ENCODE assay signal across 19 cellular contexts in the genomic region with DNA sequence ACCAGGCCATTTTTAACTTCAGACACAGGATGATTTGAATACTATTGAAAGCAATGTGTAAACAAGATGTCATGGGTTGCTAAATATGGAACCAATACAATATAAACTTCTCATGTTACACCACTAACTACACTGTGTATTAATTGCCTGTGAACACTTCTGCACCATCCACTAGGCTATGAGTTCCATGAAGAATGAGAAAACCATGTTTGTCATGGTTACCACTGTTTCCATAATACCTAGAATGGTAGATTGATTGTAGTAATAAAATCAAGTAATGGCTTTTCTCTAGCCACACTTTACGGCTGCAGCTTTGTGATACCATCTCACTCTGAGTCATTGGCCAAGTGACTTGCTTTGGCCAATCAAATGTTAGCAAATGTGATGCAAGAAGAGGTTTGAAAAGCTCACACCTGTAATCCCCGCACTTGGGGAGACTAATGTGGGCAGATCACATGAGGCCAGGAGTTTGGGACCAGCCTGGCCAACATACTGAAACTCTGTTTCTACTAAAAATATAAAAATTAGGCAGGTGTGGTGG. TPM values are rescaled to one million over a fixed set of nuclear protein-coding genes. Genes with fewer than 3 reads are reported as not detected.
DNase-seq lines count a peak whose midpoint lies in the region; ATAC-seq, FAIRE-seq and TF ChIP-seq lines count a peak whose summit lies in the region.
"Had no signal": no experiment of that assay in that cellular context is flagged by ENCODE, and none has a peak within 500 bp of the region (broad histone marks: within the 10 kb centered on the region; RNA-seq: fewer than 3 reads in every experiment).

No MANE protein-coding gene starts in this region.

- H2AFZ ChIP-seq in astrocyte (ENCODE audit: low read depth, low read length), result no peak overlapping the region

- H3K9me3 Mint-ChIP-seq in activated T-cell treated with anti-CD3 and anti-CD28 coated beads, Interleukin-2, amount 50 U/mL, for 72 hours, result no peaks in the 10 kb centered on the region
- no peaks in the 10 kb centered on the region for H3K9me3 Mint-ChIP-seq in activated T-cell treated with anti-CD3 and anti-CD28 coated beads, Interleukin-2, amount 50 U/mL, for 4 hours
- no peaks in the 10 kb centered on the region for H3K9me3 Mint-ChIP-seq in astrocyte (ENCODE audit: unreplicated experiment)
- H3K9me3 Mint-ChIP-seq: CD14-positive monocyte, HFFc6 had no signal

- H3K79me2 ChIP-seq in astrocyte (ENCODE audit: insufficient read depth, low read length), result no peaks in the 10 kb centered on the region

- no peak overlapping the region for H3K4me3 ChIP-seq in astrocyte (ENCODE audit: insufficient read depth, low read depth, low read length)

- ATAC-seq in activated T-cell treated with anti-CD3 and anti-CD28 coated beads, Interleukin-2, amount 50 U/mL, for 72 hours (replicated peaks in 1 of 2), result peak; percentile 13 to 24
- ATAC-seq in activated T-cell treated with anti-CD3 and anti-CD28 coated beads, Interleukin-2, amount 50 U/mL, for 4 hours, result no peak
- peak; percentile 19 for ATAC-seq in stimulated activated naive CD8-positive, alpha-beta T cell treated with anti-CD3 and anti-CD28 coated beads, Interleukin-15, Interleukin-2, amounts not matched to agents 100 U/mL and 50 U/mL, for 24 hours
- no peak for ATAC-seq in GM21528 (IDR thresholded peaks at IDR 0.05; ENCODE audit: low FRiP score, unreplicated experiment)

- DNase-seq in DMS153 (lab: John Stamatoyannopoulos, UW) (peak; percentile 21), DMS153 treated with DMSO at 0.1 percent for 48 hours (lab: John Stamatoyannopoulos, UW; ENCODE audit: unreplicated experiment) (no peak), astrocyte (ENCODE audit: low read depth) (no peak), middle frontal gyrus (ENCODE audit: extremely low spot score, low spot score) (no peak)
- no peak for DNase-seq in activated T-cell treated with anti-CD3 and anti-CD28 coated beads, Interleukin-2, amount 50 U/mL, for 72 hours
- DNase-seq in activated T-cell treated with anti-CD3 and anti-CD28 coated beads, Interleukin-2, amount 50 U/mL, for 4 hours, result no peak
- no peak for DNase-seq in stimulated activated naive CD8-positive, alpha-beta T cell treated with anti-CD3 and anti-CD28 coated beads, Interleukin-15, Interleukin-2, amounts not matched to agents 100 U/mL and 50 U/mL, for 24 hours
- DNase-seq: COR-L47, DMS 273 treated with DMSO at 0.1 percent for 48 hours, H7, HFFc6, NCI-H1105 treated with DMSO at 0.1 percent for 48 hours, NCI-H1694, NCI-H2107, NCI-H446, NCI-H526 treated with DMSO at 0.1 percent for 48 hours had no signal

- no peaks in the 10 kb centered on the region for H3K36me3 ChIP-seq in astrocyte (ENCODE audit: insufficient read depth, low read length)

- FAIRE-seq in astrocyte (lab: Jason Lieb, UNC), result peak; percentile 37

- no peak overlapping the region for H3K27ac ChIP-seq in astrocyte (ENCODE audit: low read depth, low read length)
- H3K27ac ChIP-seq: 22Rv1 had no signal

- H3K4me2 ChIP-seq in astrocyte (ENCODE audit: low read length), result no peak overlapping the region

- no peak overlapping the region for H3K4me3 Mint-ChIP-seq in activated T-cell treated with anti-CD3 and anti-CD28 coated beads, Interleukin-2, amount 50 U/mL, for 72 hours
- no peak overlapping the region for H3K4me3 Mint-ChIP-seq in activated T-cell treated with anti-CD3 and anti-CD28 coated beads, Interleukin-2, amount 50 U/mL, for 4 hours
- H3K4me3 Mint-ChIP-seq in astrocyte (ENCODE audit: unreplicated experiment), result no peak overlapping the region
- H3K4me3 Mint-ChIP-seq: CD14-positive monocyte, HFFc6 had no signal

- H3K4me1 ChIP-seq in astrocyte (ENCODE audit: insufficient read depth, low read length), result no peaks in the 10 kb centered on the region

- H3K27ac Mint-ChIP-seq in activated T-cell treated with anti-CD3 and anti-CD28 coated beads, Interleukin-2, amount 50 U/mL, for 72 hours, result no peak overlapping the region
- no peak overlapping the region for H3K27ac Mint-ChIP-seq in astrocyte (ENCODE audit: unreplicated experiment)
- H3K27ac Mint-ChIP-seq: HFFc6 had no signal

- peaks cover 5% of the 10 kb centered on the region for H3K27me3 Mint-ChIP-seq in activated T-cell treated with anti-CD3 and anti-CD28 coated beads, Interleukin-2, amount 50 U/mL, for 72 hours (ENCODE audit: low read depth)
- H3K27me3 Mint-ChIP-seq in activated T-cell treated with anti-CD3 and anti-CD28 coated beads, Interleukin-2, amount 50 U/mL, for 4 hours (ENCODE audit: low read depth), result no peaks in the 10 kb centered on the region
- H3K27me3 Mint-ChIP-seq in astrocyte (ENCODE audit: low read depth, unreplicated experiment), result no peaks in the 10 kb centered on the region

- H4K20me1 ChIP-seq in astrocyte (ENCODE audit: insufficient read depth, low read length), result no peaks in the 10 kb centered on the region

- no peaks in the 10 kb centered on the region for H3K36me3 Mint-ChIP-seq in activated T-cell treated with anti-CD3 and anti-CD28 coated beads, Interleukin-2, amount 50 U/mL, for 72 hours (ENCODE audit: insufficient read depth in 2 of 2)
- H3K36me3 Mint-ChIP-seq in activated T-cell treated with anti-CD3 and anti-CD28 coated beads, Interleukin-2, amount 50 U/mL, for 4 hours (ENCODE audit: insufficient read depth), result no peaks in the 10 kb centered on the region
- no peaks in the 10 kb centered on the region for H3K36me3 Mint-ChIP-seq in astrocyte (ENCODE audit: low read depth, unreplicated experiment)
- H3K36me3 Mint-ChIP-seq: CD14-positive monocyte had no signal

- H3K9ac ChIP-seq in astrocyte (ENCODE audit: low read length), result no peak overlapping the region

- no peaks in the 10 kb centered on the region for H3K27me3 ChIP-seq in astrocyte (ENCODE audit: insufficient read depth, low read length)

- no peak for TF ChIP-seq CTCF in astrocyte (IDR thresholded peaks at IDR 0.05; ENCODE audit: insufficient read depth, low read depth, low read length)

- no peaks in the 10 kb centered on the region for H3K9me3 ChIP-seq in astrocyte (ENCODE audit: insufficient read depth, low read depth, low read length)

- H3K4me1 Mint-ChIP-seq in activated T-cell treated with anti-CD3 and anti-CD28 coated beads, Interleukin-2, amount 50 U/mL, for 72 hours (ENCODE audit: low read depth), result peaks cover 6% of the 10 kb centered on the region
- H3K4me1 Mint-ChIP-seq in activated T-cell treated with anti-CD3 and anti-CD28 coated beads, Interleukin-2, amount 50 U/mL, for 4 hours (ENCODE audit: low read depth), result peaks cover 20% of the 10 kb centered on the region
- H3K4me1 Mint-ChIP-seq in astrocyte (ENCODE audit: low read depth, unreplicated experiment), result no peaks in the 10 kb centered on the region

RNA-seq across cellular contexts. Expression of gene CYBB, which starts 19.9 kb away (rescaled TPM):
- under 1 TPM; 0.38 to 0.39 TPM for total RNA-seq in activated T-cell treated with anti-CD3 and anti-CD28 coated beads, Interleukin-2, amount 50 U/mL, for 72 hours
- 1 to 10 TPM; 1.1 to 3.5 (median 1.2) TPM for total RNA-seq in activated T-cell treated with anti-CD3 and anti-CD28 coated beads, Interleukin-2, amount 50 U/mL, for 4 hours
- total RNA-seq in astrocyte, result not detected in 2 replicates
- total RNA-seq: HFFc6 had no signal

Comparison
In these comparisons a context has a peak if more than half of its experiments do, and no peak if none do; other contexts are left out.
1. ATAC-seq: peak in activated T-cell treated with anti-CD3 and anti-CD28 coated beads, Interleukin-2, amount 50 U/mL, for 72 hours (2 of 2) and stimulated activated naive CD8-positive, alpha-beta T cell treated with anti-CD3 and anti-CD28 coated beads, Interleukin-15, Interleukin-2, amounts not matched to agents 100 U/mL and 50 U/mL, for 24 hours (single experiment); none in activated T-cell treated with anti-CD3 and anti-CD28 coated beads, Interleukin-2, amount 50 U/mL, for 4 hours (0 of 2) and GM21528 (single experiment).